ENCODE assay signal across 1 cellular context in the genomic region with DNA sequence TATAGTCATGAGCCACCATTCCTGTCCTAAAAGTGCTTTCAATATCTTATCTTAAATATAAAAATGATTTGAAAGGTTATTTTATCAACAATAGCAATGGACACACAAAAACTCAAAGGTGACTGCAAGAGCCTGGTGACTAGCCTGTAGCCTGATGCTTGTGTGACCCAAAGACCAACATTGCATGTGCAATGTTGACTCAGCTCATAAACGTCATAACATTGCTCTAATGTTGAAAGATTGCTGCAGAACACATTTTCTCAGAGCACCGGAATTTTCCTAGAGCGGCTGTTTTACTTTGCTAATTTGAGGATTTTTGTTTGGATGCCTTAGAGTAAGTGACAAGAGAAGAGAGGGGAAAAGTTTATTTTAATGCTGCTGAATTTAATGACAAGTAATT.
TF ChIP-seq lines count a peak whose summit lies in the region.

No MANE protein-coding gene starts in this region.

TF ChIP-seq in IMR-90, 13 proteins besides CTCF, POLR2A, EP300 and RAD21:
- TF ChIP-seq MAZ (IDR thresholded peaks at IDR 0.05; ENCODE audit: borderline replicate concordance, low read depth, low read length) (no peak), MXI1 (IDR thresholded peaks at IDR 0.05; ENCODE audit: borderline replicate concordance, low read depth, low read length) (no peak), MAFK (IDR thresholded peaks at IDR 0.05; ENCODE audit: low read depth, low read length) (no peak), CEBPB (IDR thresholded peaks at IDR 0.05; ENCODE audit: low read depth, low read length) (peak; percentile 88), FOS (IDR thresholded peaks at IDR 0.05; ENCODE audit: low read depth, low read length) (peak; percentile 22; the same call in 1 of the 2 replicates), NFE2L2 (IDR thresholded peaks at IDR 0.05; ENCODE audit: low read depth, low read length) (no peak), BHLHE40 (IDR thresholded peaks at IDR 0.05; ENCODE audit: low read depth, low read length) (peak; percentile 81), SMC3 (IDR thresholded peaks at IDR 0.05; ENCODE audit: low read depth, low read length) (no peak), RFX5 (IDR thresholded peaks at IDR 0.05; ENCODE audit: low read depth, low read length) (no peak), RCOR1 (IDR thresholded peaks at IDR 0.05; ENCODE audit: insufficient replicate concordance, low read length) (no peak), CHD1 (IDR thresholded peaks at IDR 0.05; ENCODE audit: low read depth, low read length) (no peak)
- TF ChIP-seq, protein P1, sequence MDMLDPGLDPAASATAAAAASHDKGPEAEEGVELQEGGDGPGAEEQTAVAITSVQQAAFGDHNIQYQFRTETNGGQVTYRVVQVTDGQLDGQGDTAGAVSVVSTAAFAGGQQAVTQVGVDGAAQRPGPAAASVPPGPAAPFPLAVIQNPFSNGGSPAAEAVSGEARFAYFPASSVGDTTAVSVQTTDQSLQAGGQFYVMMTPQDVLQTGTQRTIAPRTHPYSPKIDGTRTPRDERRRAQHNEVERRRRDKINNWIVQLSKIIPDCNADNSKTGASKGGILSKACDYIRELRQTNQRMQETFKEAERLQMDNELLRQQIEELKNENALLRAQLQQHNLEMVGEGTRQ (IDR thresholded peaks at IDR 0.05; ENCODE audit: low read depth, low read length) = no peak
- TF ChIP-seq, protein P2, sequence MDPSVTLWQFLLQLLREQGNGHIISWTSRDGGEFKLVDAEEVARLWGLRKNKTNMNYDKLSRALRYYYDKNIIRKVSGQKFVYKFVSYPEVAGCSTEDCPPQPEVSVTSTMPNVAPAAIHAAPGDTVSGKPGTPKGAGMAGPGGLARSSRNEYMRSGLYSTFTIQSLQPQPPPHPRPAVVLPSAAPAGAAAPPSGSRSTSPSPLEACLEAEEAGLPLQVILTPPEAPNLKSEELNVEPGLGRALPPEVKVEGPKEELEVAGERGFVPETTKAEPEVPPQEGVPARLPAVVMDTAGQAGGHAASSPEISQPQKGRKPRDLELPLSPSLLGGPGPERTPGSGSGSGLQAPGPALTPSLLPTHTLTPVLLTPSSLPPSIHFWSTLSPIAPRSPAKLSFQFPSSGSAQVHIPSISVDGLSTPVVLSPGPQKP (IDR thresholded peaks at IDR 0.05; ENCODE audit: borderline replicate concordance, low read depth, low read length) = no peak
